Comparison of ENCODE assay signal across 1 cellular context in the genomic region with DNA sequence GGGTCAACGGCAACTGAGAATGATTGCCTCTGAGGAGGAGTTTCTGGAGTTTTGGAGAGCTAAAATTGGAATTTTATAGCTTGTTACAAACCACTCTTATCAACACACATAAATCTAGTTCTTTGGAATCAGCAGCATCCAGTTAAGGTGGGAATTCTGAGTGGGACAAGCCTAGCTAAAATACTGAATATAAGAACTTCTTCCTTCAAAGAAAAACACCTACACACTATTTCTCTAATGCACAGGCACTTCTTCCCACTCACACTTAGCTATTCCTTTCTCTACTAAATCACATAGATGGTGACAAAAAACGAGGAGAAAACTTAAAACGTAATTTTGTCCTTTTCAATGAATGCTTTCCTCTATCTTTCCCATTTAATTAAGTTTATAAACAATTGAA.
TF ChIP-seq lines count a peak whose summit lies in the region.

No MANE protein-coding gene starts in this region.

TF ChIP-seq in HepG2, 621 proteins besides CTCF, POLR2A, EP300 and RAD21:
- TF ChIP-seq, protein P1, sequence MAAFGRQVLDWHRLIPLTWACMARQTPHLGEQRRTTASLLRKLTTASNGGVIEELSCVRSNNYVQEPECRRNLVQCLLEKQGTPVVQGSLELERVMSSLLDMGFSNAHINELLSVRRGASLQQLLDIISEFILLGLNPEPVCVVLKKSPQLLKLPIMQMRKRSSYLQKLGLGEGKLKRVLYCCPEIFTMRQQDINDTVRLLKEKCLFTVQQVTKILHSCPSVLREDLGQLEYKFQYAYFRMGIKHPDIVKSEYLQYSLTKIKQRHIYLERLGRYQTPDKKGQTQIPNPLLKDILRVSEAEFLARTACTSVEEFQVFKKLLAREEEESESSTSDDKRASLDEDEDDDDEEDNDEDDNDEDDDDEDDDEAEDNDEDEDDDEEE (CRISPR knock-in tag; IDR thresholded peaks at IDR 0.05): no peak
- TF ChIP-seq HNRNPLL (IDR thresholded peaks at IDR 0.05; ENCODE audit: low read depth, low read length, poor library complexity, severe bottlenecking) (no peak), NR1H2 (CRISPR knock-in tag; IDR thresholded peaks at IDR 0.05; ENCODE audit: borderline replicate concordance, low read depth) (no peak)
